Comparison of ENCODE assay signal across 8 cellular contexts in genomic region chr13:46181799-46182490, GRCh38. TPM values are rescaled to one million over a fixed set of nuclear protein-coding genes. Genes with fewer than 3 reads are reported as not detected.
DNase-seq lines count a peak whose midpoint lies in the region; ATAC-seq and TF ChIP-seq lines count a peak whose summit lies in the region.

TSS of gene LCP1 (minus strand) at chr13:46182177. CDS start at chr13:46159662, 22,515 bp downstream.

- 98% methylated on average over 8 of the region's 8 CpGs for WGBS in mammary epithelial cell (ENCODE audit: low coverage, missing lambda C conversion rate)

- TF ChIP-seq CTCF in mammary epithelial cell (conservative IDR thresholded peaks at IDR 0.05 in 1 of 2, IDR thresholded peaks at IDR 0.05 in 1 of 2; ENCODE audit: extremely low read depth in 1 of 2, insufficient read depth in 1 of 2, low read depth in 1 of 2, low read length in 2 of 2) (no peak), parathyroid adenoma (IDR thresholded peaks at IDR 0.05) (no peak)

- no peaks in the 10 kb centered on the region for H3K9me3 ChIP-seq in BLaER1 treated with 17β-estradiol and CSF1 and Interleukin-3, amounts not matched to agents 10 nM and 100 nM (replicated peaks in 1 of 11)
- H3K9me3 ChIP-seq in mammary epithelial cell (replicated peaks; ENCODE audit: insufficient read depth, low read length), result no peaks in the 10 kb centered on the region
- H3K9me3 ChIP-seq in parathyroid adenoma (ENCODE audit: control insufficient read depth, low read length), result no peaks in the 10 kb centered on the region

- peak within 1 kb of the TSS; percentile 85 to 99 (median 93) for H3K4me2 ChIP-seq in BLaER1 treated with 17β-estradiol and CSF1 and Interleukin-3, amounts not matched to agents 10 nM and 100 nM
- H3K4me2 ChIP-seq in mammary epithelial cell (ENCODE audit: insufficient read depth, low read depth, low read length) (no peak within 1 kb of the TSS), parathyroid adenoma (ENCODE audit: low read length) (peak within 1 kb of the TSS; percentile 5)

- H2AFZ ChIP-seq in mammary epithelial cell (ENCODE audit: low read depth, low read length), result no peak within 1 kb of the TSS
- H2AFZ ChIP-seq in parathyroid adenoma, result peak within 1 kb of the TSS; percentile 61

- intact Hi-C loops in mammary epithelial cell (cut with micrococcal nuclease), result loop anchor here (1.0 to 2.0 kb wide), 4 partner anchors 29 to 139 kb away; partner anchors contain the start of gene LRRC63

- no peaks in the 10 kb centered on the region for H3K27me3 ChIP-seq in BLaER1 treated with 17β-estradiol and CSF1 and Interleukin-3, amounts not matched to agents 10 nM and 100 nM
- H3K27me3 ChIP-seq in mammary epithelial cell (ENCODE audit: insufficient read depth, low read length), result no peaks in the 10 kb centered on the region
- H3K27me3 ChIP-seq in parathyroid adenoma (ENCODE audit: control insufficient read depth, insufficient read depth, low read length), result no peaks in the 10 kb centered on the region

- H3K4me1 ChIP-seq in BLaER1 treated with 17β-estradiol and CSF1 and Interleukin-3, amounts not matched to agents 10 nM and 100 nM, result peaks cover 33 to 52% (median 38%) of the 10 kb centered on the region in 10 experiments
- H3K4me1 ChIP-seq in mammary epithelial cell (ENCODE audit: insufficient read depth, low read length), result peaks cover 5% of the 10 kb centered on the region
- H3K4me1 ChIP-seq in parathyroid adenoma, result peaks cover 13% of the 10 kb centered on the region

- in situ Hi-C loops in mammary epithelial cell (cut with MboI; ENCODE audit: low sequenced_read_pairs in 2 of 2) (no loop called here), ACHN (cut with HindIII; ENCODE audit: low pct_ligation_motif_present, low pct_unique_long_range_greater_than_20kb, low sequenced_read_pairs) (no loop called here)

- dilution Hi-C loops in mammary epithelial cell (cut with HindIII; ENCODE audit: low sequenced_read_pairs), result no loop called here

- peaks cover 0 to 36% (median 11%) of the 10 kb centered on the region in 11 experiments; a peak in 15 of 22 replicates for H3K36me3 ChIP-seq in BLaER1 treated with 17β-estradiol and CSF1 and Interleukin-3, amounts not matched to agents 10 nM and 100 nM
- H3K36me3 ChIP-seq in mammary epithelial cell (ENCODE audit: insufficient read depth, low read length) (no peaks in the 10 kb centered on the region), parathyroid adenoma (ENCODE audit: control insufficient read depth, insufficient read depth, low read length) (no peaks in the 10 kb centered on the region)

- TSS peak; percentile 49 for BruUV-seq in mammary epithelial cell (replicated peaks; lab: Mats Ljungman, UMichigan)

- peak; percentile 62 for ATAC-seq in GM19455 (IDR thresholded peaks at IDR 0.05; ENCODE audit: unreplicated experiment)
- ATAC-seq in HG03571 (IDR thresholded peaks at IDR 0.05; ENCODE audit: unreplicated experiment), result peak; percentile 64

- CTCF ChIA-PET in mammary epithelial cell (lab: Charles Lee; ENCODE audit: low non-redundant PET), result interaction anchor here (0.8 kb wide), 1 partner anchor 29 kb away, joined by 17 read pairs; no protein-coding TSS in a partner anchor

- peak within 1 kb of the TSS; percentile 91 to 99 (median 95) for H3K27ac ChIP-seq in BLaER1 treated with 17β-estradiol and CSF1 and Interleukin-3, amounts not matched to agents 10 nM and 100 nM
- H3K27ac ChIP-seq in mammary epithelial cell (ENCODE audit: insufficient read depth, low read depth, low read length), result no peak within 1 kb of the TSS
- peak within 1 kb of the TSS; percentile 92 for H3K27ac ChIP-seq in parathyroid adenoma

- H3K9ac ChIP-seq in BLaER1 treated with 17β-estradiol and CSF1 and Interleukin-3, amounts not matched to agents 10 nM and 100 nM, result peak within 1 kb of the TSS; percentile 90 to 98 (median 93)
- no peak within 1 kb of the TSS for H3K9ac ChIP-seq in mammary epithelial cell (ENCODE audit: insufficient read depth, low read length)
- no peak within 1 kb of the TSS for H3K9ac ChIP-seq in parathyroid adenoma

- peak; percentile 59 for DNase-seq in T-helper 9 cell
- peak; percentile 10 for DNase-seq in mammary epithelial cell
- DNase-seq in ACHN, result no peak
- no peak for DNase-seq in T1000 (lab: John Stamatoyannopoulos, UW)

- no peaks in the 10 kb centered on the region for H3K79me2 ChIP-seq in mammary epithelial cell (ENCODE audit: insufficient read depth, low read length)
- H3K79me2 ChIP-seq in parathyroid adenoma, result no peaks in the 10 kb centered on the region

- H3K4me3 ChIP-seq in BLaER1 treated with 17β-estradiol and CSF1 and Interleukin-3, amounts not matched to agents 10 nM and 100 nM, result peak within 1 kb of the TSS; percentile 68 to 89 (median 80)
- H3K4me3 ChIP-seq in mammary epithelial cell (replicated peaks in 1 of 3; ENCODE audit: insufficient read depth in 1 of 3, low read depth in 2 of 3, low read length in 3 of 3), result no peak within 1 kb of the TSS
- peak within 1 kb of the TSS; percentile 33 for H3K4me3 ChIP-seq in parathyroid adenoma (ENCODE audit: low read depth, low read length)

- H4K20me1 ChIP-seq in BLaER1 treated with 17β-estradiol and CSF1 and Interleukin-3, amounts not matched to agents 10 nM and 100 nM, result no peaks in the 10 kb centered on the region; a peak in 1 of 22 replicates
- no peaks in the 10 kb centered on the region for H4K20me1 ChIP-seq in mammary epithelial cell (ENCODE audit: insufficient read depth, low read length)

RNA-seq across cellular contexts. Expression of gene LCP1, which starts in this region (rescaled TPM):
- 100 to 1,000 TPM; 149 to 454 TPM for total RNA-seq in mammary epithelial cell
- 1.2 TPM for polyA plus RNA-seq in mammary epithelial cell
- polyA minus RNA-seq in mammary epithelial cell, result 1.1 TPM

Comparison
In these comparisons a context has a peak if more than half of its experiments do, and no peak if none do; other contexts are left out.
1. H3K4me3 ChIP-seq: peak in BLaER1 treated with 17β-estradiol and CSF1 and Interleukin-3, amounts not matched to agents 10 nM and 100 nM (10 of 10) and parathyroid adenoma (single experiment); none in mammary epithelial cell (0 of 3).
2. H3K9ac ChIP-seq: peak in BLaER1 treated with 17β-estradiol and CSF1 and Interleukin-3, amounts not matched to agents 10 nM and 100 nM (11 of 11); none in mammary epithelial cell (single experiment) and parathyroid adenoma (single experiment).
3. DNase-seq: peak in T-helper 9 cell (single experiment) and mammary epithelial cell (single experiment); none in ACHN (single experiment) and T1000 (single experiment).